ENCODE assay signal across 8 cellular contexts in genomic region chr5:76547242-76547890, GRCh38.
A peak's percentile ranks its signal among the peaks of the same experiment; 100 is the strongest.
DNase-seq lines count a peak whose midpoint lies in the region; ATAC-seq, FAIRE-seq and TF ChIP-seq lines count a peak whose summit lies in the region.

No MANE protein-coding gene starts in this region.

- peak overlapping the region; percentile 57 for H3K27ac ChIP-seq in CD8-positive, alpha-beta T cell (ENCODE audit: low read depth, low read length)
- H3K27ac ChIP-seq in coronary artery, result peak overlapping the region in 1 of 2 donors; percentile 72

- intact Hi-C loops in CD8-positive, alpha-beta T cell (cut with DNase I, micrococcal nuclease), result loop anchor here (1.0 to 10.0 kb wide), 4 partner anchors 35 to 1493 kb away; partner anchors contain the start of gene GCNT4 (in 1 of the 2)
- intact Hi-C loops in activated T-helper 1 cell treated with anti-CD3 and anti-CD28 coated beads, Interleukin-12 subunit alpha, Interleukin-12 subunit beta, Interleukin-2, Interleukin-4 antibody, amounts not matched to agents 30 ng/mL and 10 ng/mL and 1 ng/mL, durations not matched to agents 14 hours and 24 hours and 36 hours (cut with micrococcal nuclease), result loop anchor here (1.0 to 10.0 kb wide), 15 partner anchors 26 to 980 kb away; partner anchors contain the start of genes AGGF1, F2R and POC5
- intact Hi-C loops in mucosa of descending colon (cut with DNase I, micrococcal nuclease) (loop anchor here in 1 of 2 donors (10.0 kb wide), 1 partner anchor 143 kb away; the partner anchor contains the start of gene IQGAP2), Calu3 (cut with micrococcal nuclease; ENCODE audit: unreplicated experiment) (loop anchor here (10.0 kb wide), 1 partner anchor 293 kb away; no protein-coding TSS in a partner anchor)

- H3K27ac Mint-ChIP-seq in CD8-positive, alpha-beta T cell, result peak overlapping the region; percentile 96
- peak overlapping the region; percentile 93 for H3K27ac Mint-ChIP-seq in activated T-helper 1 cell treated with anti-CD3 and anti-CD28 coated beads, Interleukin-12 subunit alpha, Interleukin-12 subunit beta, Interleukin-2, Interleukin-4 antibody, amounts not matched to agents 30 ng/mL and 10 ng/mL and 1 ng/mL, durations not matched to agents 14 hours and 24 hours and 36 hours
- no peak overlapping the region for H3K27ac Mint-ChIP-seq in Calu3 (ENCODE audit: unreplicated experiment)

- ATAC-seq in CD8-positive, alpha-beta T cell, result peak; percentile 74
- peak; percentile 57 for ATAC-seq in GM21447 (IDR thresholded peaks at IDR 0.05; ENCODE audit: unreplicated experiment)
- peak; percentile 60 for ATAC-seq in mucosa of descending colon

- no peaks in the 10 kb centered on the region for H3K36me3 ChIP-seq in CD8-positive, alpha-beta T cell (ENCODE audit: insufficient read depth, low read length)
- no peaks in the 10 kb centered on the region for H3K36me3 ChIP-seq in mucosa of descending colon (ENCODE audit: low read depth)

- FAIRE-seq in HTR-8/SVneo (lab: Jason Lieb, UNC), result no peak

- BruUV-seq in Calu3 (replicated peaks; lab: Mats Ljungman, UMichigan), result no TSS peak

- no peaks in the 10 kb centered on the region for H3K9me3 ChIP-seq in CD8-positive, alpha-beta T cell (ENCODE audit: low read length)
- no peaks in the 10 kb centered on the region for H3K9me3 ChIP-seq in mucosa of descending colon

- peak overlapping the region; percentile 16 for H3K4me3 ChIP-seq in CD8-positive, alpha-beta T cell (ENCODE audit: low read depth, low read length)
- H3K4me3 ChIP-seq in mucosa of descending colon (no peak overlapping the region), coronary artery (no peak overlapping the region)

- H3K27me3 ChIP-seq in CD8-positive, alpha-beta T cell (ENCODE audit: insufficient read depth, low read length), result no peaks in the 10 kb centered on the region

- DNase-seq in CD8-positive, alpha-beta T cell, result peak in 6 of 7 experiments; percentile 8 to 58 (median 41)
- DNase-seq in KBM-7 (peak; percentile 32), mucosa of descending colon (peak in 1 of 3 donors; percentile 40), coronary artery (ENCODE audit: low spot score) (no peak), Calu3 (no peak), HTR-8/SVneo (ENCODE audit: insufficient read length, low spot score) (no peak)
- peak; percentile 63 for DNase-seq in activated T-helper 1 cell treated with anti-CD3 and anti-CD28 coated beads, Interleukin-12 subunit alpha, Interleukin-12 subunit beta, Interleukin-2, Interleukin-4 antibody, amounts not matched to agents 30 ng/mL and 10 ng/mL and 1 ng/mL, durations not matched to agents 14 hours and 24 hours and 36 hours (ENCODE audit: low spot score)

- no peak for TF ChIP-seq CTCF in CD8-positive, alpha-beta T cell (IDR thresholded peaks at IDR 0.05)
- TF ChIP-seq CTCF in mucosa of descending colon (IDR thresholded peaks at IDR 0.05), result no peak
- no peak for TF ChIP-seq CTCF in coronary artery (IDR thresholded peaks at IDR 0.05)
- no peak for TF ChIP-seq CTCF in Calu3 (IDR thresholded peaks at IDR 0.05; ENCODE audit: unreplicated experiment)

- H3K4me1 ChIP-seq in CD8-positive, alpha-beta T cell (ENCODE audit: insufficient read depth, low read length), result peaks cover 62% of the 10 kb centered on the region
- H3K4me1 ChIP-seq in mucosa of descending colon (ENCODE audit: low read depth), result peaks cover 45% of the 10 kb centered on the region

- CTCF ChIA-PET in CD8-positive, alpha-beta T cell (lab: Charles Lee), result interaction anchor here (0.6 to 2.3 kb wide), 10 partner anchors 11 to 191 kb away, joined by 3 to 25 read pairs (median 4); partner anchors contain the start of gene IQGAP2
- CTCF ChIA-PET in Calu3 (lab: Charles Lee), result interaction anchor here (0.8 to 1.6 kb wide), 7 partner anchors 30 to 322 kb away, joined by 3 to 5 read pairs (median 4); no protein-coding TSS in a partner anchor

- peak overlapping the region; percentile 69 for H3K4me3 Mint-ChIP-seq in CD8-positive, alpha-beta T cell
- peak overlapping the region; percentile 77 for H3K4me3 Mint-ChIP-seq in activated T-helper 1 cell treated with anti-CD3 and anti-CD28 coated beads, Interleukin-12 subunit alpha, Interleukin-12 subunit beta, Interleukin-2, Interleukin-4 antibody, amounts not matched to agents 30 ng/mL and 10 ng/mL and 1 ng/mL, durations not matched to agents 14 hours and 24 hours and 36 hours
- no peak overlapping the region for H3K4me3 Mint-ChIP-seq in Calu3 (ENCODE audit: low read depth, unreplicated experiment)

- POLR2A ChIA-PET in CD8-positive, alpha-beta T cell (lab: Charles Lee), result interaction anchor here (0.6 to 2.8 kb wide), 11 partner anchors 11 to 221 kb away, joined by 3 to 21 read pairs (median 4); partner anchors contain the start of gene IQGAP2

- peaks cover 69% of the 10 kb centered on the region for H3K4me1 Mint-ChIP-seq in CD8-positive, alpha-beta T cell (ENCODE audit: low read depth)
- peaks cover 80% of the 10 kb centered on the region for H3K4me1 Mint-ChIP-seq in activated T-helper 1 cell treated with anti-CD3 and anti-CD28 coated beads, Interleukin-12 subunit alpha, Interleukin-12 subunit beta, Interleukin-2, Interleukin-4 antibody, amounts not matched to agents 30 ng/mL and 10 ng/mL and 1 ng/mL, durations not matched to agents 14 hours and 24 hours and 36 hours (ENCODE audit: low read depth)
- H3K4me1 Mint-ChIP-seq in Calu3 (ENCODE audit: low read depth, unreplicated experiment), result peaks cover 43% of the 10 kb centered on the region

- H3K9me3 Mint-ChIP-seq in CD8-positive, alpha-beta T cell, result no peaks in the 10 kb centered on the region
- H3K9me3 Mint-ChIP-seq in activated T-helper 1 cell treated with anti-CD3 and anti-CD28 coated beads, Interleukin-12 subunit alpha, Interleukin-12 subunit beta, Interleukin-2, Interleukin-4 antibody, amounts not matched to agents 30 ng/mL and 10 ng/mL and 1 ng/mL, durations not matched to agents 14 hours and 24 hours and 36 hours, result no peaks in the 10 kb centered on the region
- H3K9me3 Mint-ChIP-seq in Calu3 (ENCODE audit: low read depth, unreplicated experiment), result no peaks in the 10 kb centered on the region

- H3K36me3 Mint-ChIP-seq in CD8-positive, alpha-beta T cell, result peaks cover 5% of the 10 kb centered on the region
- H3K36me3 Mint-ChIP-seq in activated T-helper 1 cell treated with anti-CD3 and anti-CD28 coated beads, Interleukin-12 subunit alpha, Interleukin-12 subunit beta, Interleukin-2, Interleukin-4 antibody, amounts not matched to agents 30 ng/mL and 10 ng/mL and 1 ng/mL, durations not matched to agents 14 hours and 24 hours and 36 hours (ENCODE audit: low read depth), result peaks cover 12% of the 10 kb centered on the region
- no peaks in the 10 kb centered on the region for H3K36me3 Mint-ChIP-seq in Calu3 (ENCODE audit: insufficient read depth, unreplicated experiment)

- H3K27me3 Mint-ChIP-seq in CD8-positive, alpha-beta T cell (ENCODE audit: low read depth), result no peaks in the 10 kb centered on the region
- H3K27me3 Mint-ChIP-seq in activated T-helper 1 cell treated with anti-CD3 and anti-CD28 coated beads, Interleukin-12 subunit alpha, Interleukin-12 subunit beta, Interleukin-2, Interleukin-4 antibody, amounts not matched to agents 30 ng/mL and 10 ng/mL and 1 ng/mL, durations not matched to agents 14 hours and 24 hours and 36 hours (ENCODE audit: insufficient read depth), result no peaks in the 10 kb centered on the region
- H3K27me3 Mint-ChIP-seq in Calu3 (ENCODE audit: unreplicated experiment), result no peaks in the 10 kb centered on the region

- in situ Hi-C loops in KBM-7 (cut with MboI; ENCODE audit: low pct_unique_long_range_greater_than_20kb, low sequenced_read_pairs), result no loop called here

Comparison
In these comparisons a context has a peak if more than half of its experiments do, and no peak if none do; other contexts are left out.
1. DNase-seq: peak in CD8-positive, alpha-beta T cell (6 of 7), KBM-7 (single experiment) and activated T-helper 1 cell treated with anti-CD3 and anti-CD28 coated beads, Interleukin-12 subunit alpha, Interleukin-12 subunit beta, Interleukin-2, Interleukin-4 antibody, amounts not matched to agents 30 ng/mL and 10 ng/mL and 1 ng/mL, durations not matched to agents 14 hours and 24 hours and 36 hours (single experiment); none in coronary artery (single experiment), Calu3 (single experiment) and HTR-8/SVneo (single experiment).
2. Peak in every context shown above with its lines, with median percentiles within 50 percentile points of each other: ATAC-seq.